ENCODE assay signal across 13 cellular contexts in genomic region chr20:25496968-25497401, GRCh38.
DNase-seq lines count a peak whose midpoint lies in the region; ATAC-seq and TF ChIP-seq lines count a peak whose summit lies in the region.
"Had no signal": no experiment of that assay in that cellular context is flagged by ENCODE, and none has a peak within 500 bp of the region (broad histone marks: within the 10 kb centered on the region; RNA-seq: fewer than 3 reads in every experiment).

No MANE protein-coding gene starts in this region.

- DNase-seq in HCT116 (ENCODE audit: low read depth, low spot score) (no peak), RPMI7951 (ENCODE audit: low read depth) (peak; percentile 96), fibroblast of mammary gland (ENCODE audit: low read depth) (peak; percentile 16), NCI-H2227 (lab: John Stamatoyannopoulos, UW; ENCODE audit: unreplicated experiment) (no peak), NCI-H2081 treated with DMSO at 0.1 percent for 48 hours (lab: John Stamatoyannopoulos, UW) (no peak), SHP77 treated with DMSO at 0.1 percent for 48 hours (lab: John Stamatoyannopoulos, UW) (no peak)
- no peak for DNase-seq in activated CD4-positive, alpha-beta T cell treated with anti-CD3 and anti-CD28 coated beads, Interleukin-2, amount 50 U/mL, for 4 hours
- DNase-seq: NCI-H1105, NCI-H446 treated with DMSO at 0.1 percent for 48 hours, OCI-M1 had no signal

- no peak for TF ChIP-seq RAD21 in HCT116 (IDR thresholded peaks at IDR 0.05; ENCODE audit: low read depth)

- CTCF ChIA-PET in HCT116 (lab: Charles Lee): no interaction called here

- H3K4me3 ChIP-seq in HCT116 (replicated peaks in 1 of 2; ENCODE audit: low read depth in 1 of 2, low read length in 2 of 2) (no peak overlapping the region), fibroblast of mammary gland (ENCODE audit: control insufficient read depth, low read depth, low read length) (no peak overlapping the region)
- H3K4me3 ChIP-seq: ascending aorta, pancreas had no signal

- POLR2A ChIA-PET in HCT116 (lab: Charles Lee): no interaction called here

- RAD21 ChIA-PET in HCT116 (lab: Charles Lee; ENCODE audit: low non-redundant PET in 1 of 2, low total read pairs in 2 of 2, uncharacterized antibody in 2 of 2, unreplicated experiment in 2 of 2): no interaction called here

- BruUV-seq in HCT116 (replicated peaks; lab: Mats Ljungman, UMichigan): no TSS peak

- no peaks in the 10 kb centered on the region for H3K27me3 ChIP-seq in HCT116 (ENCODE audit: insufficient read depth, low read length)
- H3K27me3 ChIP-seq: ascending aorta, pancreas had no signal

- peaks cover 0 to 4% of the 10 kb centered on the region in 2 experiments; a peak in 1 of 4 replicates for H3K4me1 ChIP-seq in HCT116 (ENCODE audit: control insufficient read depth in 1 of 2, insufficient read depth in 2 of 2, low read length in 2 of 2)
- H3K4me1 ChIP-seq: ascending aorta, pancreas had no signal

- intact Hi-C loops in HCT116 (cut with micrococcal nuclease): no loop called here

- H3K27ac ChIP-seq in 22Rv1: peak overlapping the region; percentile 71
- H3K27ac ChIP-seq in HCT116 (ENCODE audit: low read depth, low read length): no peak overlapping the region
- H3K27ac ChIP-seq: ascending aorta, pancreas had no signal

- TF ChIP-seq POLR2A in HCT116 (IDR thresholded peaks at IDR 0.05; ENCODE audit: borderline replicate concordance, extremely low read depth, insufficient read depth, insufficient read length): no peak

- no peak overlapping the region for H3K4me2 ChIP-seq in HCT116 (ENCODE audit: low read length)

- peak; percentile 63 for ATAC-seq in HCT116
- ATAC-seq: pancreas had no signal

- no peaks in the 10 kb centered on the region for H3K9me2 ChIP-seq in HCT116 (ENCODE audit: insufficient read depth)

- no peaks in the 10 kb centered on the region for H3K79me2 ChIP-seq in HCT116 (ENCODE audit: insufficient read depth, low read length)

- TF ChIP-seq CTCF in 22Rv1 (IDR thresholded peaks at IDR 0.05): no peak
- no peak for TF ChIP-seq CTCF in HCT116 (IDR thresholded peaks at IDR 0.05 in 2 of 3, conservative IDR thresholded peaks at IDR 0.05 in 1 of 3; ENCODE audit: borderline replicate concordance in 1 of 3, insufficient read depth in 1 of 3, low read depth in 2 of 3, low read length in 2 of 3)
- no peak for TF ChIP-seq CTCF in fibroblast of mammary gland (conservative IDR thresholded peaks at IDR 0.05; ENCODE audit: control insufficient read depth, insufficient read depth, low read depth, low read length)

- no peak overlapping the region for H2AFZ ChIP-seq in HCT116 (ENCODE audit: low read depth, low read length, poor library complexity, severe bottlenecking)

- no peaks in the 10 kb centered on the region for H3K9me3 ChIP-seq in HCT116 (ENCODE audit: control insufficient read depth in 1 of 2, insufficient read depth in 1 of 2, low read depth in 1 of 2, low read length in 2 of 2)
- H3K9me3 ChIP-seq: ascending aorta, pancreas had no signal

- no peaks in the 10 kb centered on the region for H4K20me1 ChIP-seq in HCT116 (ENCODE audit: insufficient read depth)

- H3K36me3 ChIP-seq in HCT116 (ENCODE audit: control insufficient read depth in 1 of 2, insufficient read depth in 2 of 2, low read length in 2 of 2): no peaks in the 10 kb centered on the region
- H3K36me3 ChIP-seq: pancreas had no signal

- no peak overlapping the region for H3K9ac ChIP-seq in HCT116 (ENCODE audit: low read length)

TF ChIP-seq in HCT116, 20 proteins besides CTCF, POLR2A, EP300 and RAD21:
- no peak for TF ChIP-seq ZFX (IDR thresholded peaks at IDR 0.05)
- no peak for TF ChIP-seq POLR2AphosphoS5 (IDR thresholded peaks at IDR 0.05; ENCODE audit: low read depth, low read length)
- TF ChIP-seq SP1 (IDR thresholded peaks at IDR 0.05; ENCODE audit: low read depth): no peak
- TF ChIP-seq JUND (IDR thresholded peaks at IDR 0.05): no peak
- TF ChIP-seq EZH2phosphoT487 (IDR thresholded peaks at IDR 0.05; ENCODE audit: borderline replicate concordance): no peak
- no peak for TF ChIP-seq EGR1 (IDR thresholded peaks at IDR 0.05; ENCODE audit: low read depth)

Comparison
In these comparisons a context has a peak if more than half of its experiments do, and no peak if none do; other contexts are left out.
1. DNase-seq: peak in RPMI7951 (single experiment) and fibroblast of mammary gland (single experiment); none in HCT116 (single experiment), NCI-H2227 (single experiment), NCI-H2081 treated with DMSO at 0.1 percent for 48 hours (single experiment), activated CD4-positive, alpha-beta T cell treated with anti-CD3 and anti-CD28 coated beads, Interleukin-2, amount 50 U/mL, for 4 hours (0 of 2) and SHP77 treated with DMSO at 0.1 percent for 48 hours (single experiment).